14 cellular contexts compared by ENCODE assay signal in genomic region chr3:15755181-15755580, GRCh38.
"Had no signal": no experiment of that assay in that cellular context is flagged by ENCODE, and none has a peak within 500 bp of the region (broad histone marks: within the 10 kb centered on the region; RNA-seq: fewer than 3 reads in every experiment).

No MANE protein-coding gene starts in this region.

- H3K4me3 ChIP-seq: cardiac muscle cell, esophagus muscularis mucosa, lower lobe of right lung, spleen had no signal

- H3K27me3 ChIP-seq: cardiac muscle cell, esophagus muscularis mucosa, spleen had no signal

- H3K36me3 ChIP-seq: esophagus muscularis mucosa had no signal

- ATAC-seq: activated CD8-positive, alpha-beta memory T cell treated with anti-CD3 and anti-CD28 coated beads, Interleukin-2, amount 10 ng/mL, durations not matched to agents 7 days and 5 days; left colon; lower lobe of right lung; sciatic nerve; stimulated activated naive CD8-positive, alpha-beta T cell treated with anti-CD3 and anti-CD28 coated beads, Interleukin-15, amount 100 ng/mL, for 72 hours; T-cell had no signal

- H3K27ac ChIP-seq: cardiac muscle cell, esophagus muscularis mucosa, lower lobe of right lung, spleen, WERI-Rb-1 had no signal

- H3K9me3 ChIP-seq: esophagus muscularis mucosa, lower lobe of right lung, spleen had no signal

- H3K4me1 ChIP-seq: spleen had no signal

- DNase-seq: activated CD4-positive, alpha-beta T cell treated with anti-CD3 and anti-CD28 coated beads, Interleukin-2, amount 50 U/mL, for 48 hours; activated CD8-positive, alpha-beta memory T cell treated with anti-CD3 and anti-CD28 coated beads, Interleukin-2, amount 10 ng/mL, durations not matched to agents 7 days and 5 days; activated naive CD4-positive, alpha-beta T cell treated with anti-CD3 and anti-CD28 coated beads, Interleukin-2, amount 10 ng/mL, durations not matched to agents 7 days and 5 days; activated T-cell treated with anti-CD3 and anti-CD28 coated beads, Interleukin-2, amount 50 U/mL, for 24 hours; head of caudate nucleus; left colon; lower lobe of right lung; spleen; stimulated activated naive CD8-positive, alpha-beta T cell treated with anti-CD3 and anti-CD28 coated beads, Interleukin-15, amount 100 ng/mL, for 72 hours; T-cell; WERI-Rb-1 had no signal
